In genomic region chr13:84654654-84655244, GRCh38 we compare ENCODE assay signal across 24 cellular contexts.
DNase-seq lines count a peak whose midpoint lies in the region; ATAC-seq, FAIRE-seq and TF ChIP-seq lines count a peak whose summit lies in the region.
"Had no signal": no experiment of that assay in that cellular context is flagged by ENCODE, and none has a peak within 500 bp of the region (broad histone marks: within the 10 kb centered on the region; RNA-seq: fewer than 3 reads in every experiment).

No MANE protein-coding gene starts in this region.

- CTCF ChIA-PET in WTC11 (lab: Charles Lee): no interaction called here

- H3K79me2 ChIP-seq in mesendoderm (ENCODE audit: control insufficient read depth, insufficient read depth, low read length): no peaks in the 10 kb centered on the region

- H3K4me3 ChIP-seq in mesendoderm (ENCODE audit: low read length): no peak overlapping the region
- H3K4me3 ChIP-seq: adrenal gland, vagina had no signal

- H3K4me2 ChIP-seq in mesendoderm (ENCODE audit: low read length): no peak overlapping the region

- H3K9ac ChIP-seq in mesendoderm (ENCODE audit: low read length): no peak overlapping the region

- peaks cover 6% of the 10 kb centered on the region; the same call in 1 of the 2 replicates for H3K27me3 Mint-ChIP-seq in WTC11 (ENCODE audit: low read depth)
- H3K27me3 Mint-ChIP-seq: activated CD4-positive, alpha-beta T cell treated with anti-CD3 and anti-CD28 coated beads for 36 hours; activated T-cell treated with anti-CD3 and anti-CD28 coated beads, Interleukin-2, amount 50 U/mL, for 24 hours; T-cell had no signal

- POLR2A ChIA-PET in WTC11 (lab: Charles Lee): interaction anchor here (0.6 kb wide), 1 partner anchor 18 kb away, joined by 5 read pairs; no protein-coding TSS in a partner anchor

- H4K5ac ChIP-seq in mesendoderm (ENCODE audit: low read length): no peak overlapping the region

- H3K9me3 Mint-ChIP-seq in WTC11: peaks cover 45% of the 10 kb centered on the region
- H3K9me3 Mint-ChIP-seq: activated T-cell treated with anti-CD3 and anti-CD28 coated beads, Interleukin-2, amount 50 U/mL, for 24 hours; stimulated activated effector memory CD8-positive, alpha-beta T cell treated with anti-CD3 and anti-CD28 coated beads, Interleukin-12 subunit alpha, Interleukin-12 subunit beta, amount 100 ng/mL, for 72 hours had no signal

- H2BK5ac ChIP-seq in mesendoderm (ENCODE audit: low read length): no peak overlapping the region

- no peak for TF ChIP-seq CTCF in WTC11 (IDR thresholded peaks at IDR 0.05)

- H3K18ac ChIP-seq in mesendoderm (ENCODE audit: low read length): no peak overlapping the region

- H3K27ac ChIP-seq in mesendoderm (ENCODE audit: low read depth, low read length): peak overlapping the region; percentile 28
- H3K27ac ChIP-seq: adrenal gland, vagina had no signal

- no peak overlapping the region for H4K8ac ChIP-seq in mesendoderm (ENCODE audit: low read depth, low read length)

- no peak overlapping the region for H3K56ac ChIP-seq in mesendoderm (ENCODE audit: low read length)

- no peaks in the 10 kb centered on the region for H3K79me1 ChIP-seq in mesendoderm (ENCODE audit: low read length)

- H2AK5ac ChIP-seq in mesendoderm (ENCODE audit: low read length): no peak overlapping the region

- H3K4me1 ChIP-seq in mesendoderm (ENCODE audit: control insufficient read depth, low read depth, low read length): no peaks in the 10 kb centered on the region
- H3K4me1 ChIP-seq: adrenal gland, vagina had no signal

- no peak overlapping the region for H2BK15ac ChIP-seq in mesendoderm (replicated peaks; ENCODE audit: low read depth)

- DNase-seq in GM12891 (ENCODE audit: insufficient read length, low spot score) (no peak), WTC11 (ENCODE audit: low spot score) (peak; percentile 32), mesendoderm (peak; percentile 51), NCI-H1092 (lab: John Stamatoyannopoulos, UW) (no peak)
- DNase-seq: activated CD4-positive, alpha-beta T cell treated with anti-CD3 and anti-CD28 coated beads for 36 hours; activated CD8-positive, alpha-beta memory T cell treated with anti-CD3 and anti-CD28 coated beads for 24 hours; activated T-cell treated with anti-CD3 and anti-CD28 coated beads, Interleukin-2, amount 50 U/mL, for 24 hours; adrenal gland; CD8-positive, alpha-beta T cell; cortex of kidney; DMS53; GF-D8; NCI-H1694; NCI-H2227 treated with DMSO at 0.1 percent for 48 hours; NCI-H774; PC-3; stimulated activated CD4-positive, alpha-beta T cell treated with anti-CD3 and anti-CD28 coated beads, Interleukin-2, amount 100 ng/mL, for 24 hours; T-cell had no signal

- no peak for TF ChIP-seq POLR2A in GM12891 (IDR thresholded peaks at IDR 0.05; ENCODE audit: low read depth, low read length)

- FAIRE-seq in GM12891 (lab: Jason Lieb, UNC): no peak
- FAIRE-seq: small intestine had no signal

- H3K4ac ChIP-seq in mesendoderm (ENCODE audit: low read depth, low read length): no peak overlapping the region

- no CpG with 5 or more reads among the region's 4 CpGs for WGBS in mesendoderm (ENCODE audit: extremely low coverage, insufficient coverage, low lambda C conversion rate)

- H3K27me3 ChIP-seq in mesendoderm (ENCODE audit: insufficient read depth, low read length, poor library complexity): no peaks in the 10 kb centered on the region
- H3K27me3 ChIP-seq: adrenal gland, vagina had no signal

- H3K4me1 Mint-ChIP-seq in WTC11: peaks cover 78% of the 10 kb centered on the region
- H3K4me1 Mint-ChIP-seq: activated CD4-positive, alpha-beta T cell treated with anti-CD3 and anti-CD28 coated beads for 36 hours; stimulated activated effector memory CD8-positive, alpha-beta T cell treated with anti-CD3 and anti-CD28 coated beads, Interleukin-12 subunit alpha, Interleukin-12 subunit beta, amount 100 ng/mL, for 72 hours; T-cell had no signal

- peaks cover 46% of the 10 kb centered on the region for H3K36me3 Mint-ChIP-seq in WTC11
- H3K36me3 Mint-ChIP-seq: CD8-positive, alpha-beta T cell; stimulated activated effector memory CD8-positive, alpha-beta T cell treated with anti-CD3 and anti-CD28 coated beads, Interleukin-12 subunit alpha, Interleukin-12 subunit beta, amount 100 ng/mL, for 72 hours; T-cell had no signal

- H3K36me3 ChIP-seq in mesendoderm (ENCODE audit: control insufficient read depth, insufficient read depth, low read length): no peaks in the 10 kb centered on the region
- H3K36me3 ChIP-seq: adrenal gland, vagina had no signal

- H3K27ac Mint-ChIP-seq in WTC11: peak overlapping the region; percentile 98
- H3K27ac Mint-ChIP-seq: activated CD4-positive, alpha-beta T cell treated with anti-CD3 and anti-CD28 coated beads for 36 hours; activated T-cell treated with anti-CD3 and anti-CD28 coated beads, Interleukin-2, amount 50 U/mL, for 24 hours; CD8-positive, alpha-beta T cell; stimulated activated effector memory CD8-positive, alpha-beta T cell treated with anti-CD3 and anti-CD28 coated beads, Interleukin-12 subunit alpha, Interleukin-12 subunit beta, amount 100 ng/mL, for 72 hours; T-cell had no signal

- peak; percentile 69 for ATAC-seq in HG03432 (IDR thresholded peaks at IDR 0.05; ENCODE audit: unreplicated experiment)
- peak; percentile 90 for ATAC-seq in WTC11
- no peak for ATAC-seq in GM21528 (IDR thresholded peaks at IDR 0.05; ENCODE audit: low FRiP score, unreplicated experiment)
- ATAC-seq in HG02588 (IDR thresholded peaks at IDR 0.05; ENCODE audit: unreplicated experiment): no peak
- ATAC-seq: activated CD4-positive, alpha-beta T cell treated with anti-CD3 and anti-CD28 coated beads for 36 hours; CD8-positive, alpha-beta T cell; PC-3; T-cell had no signal

- H2BK120ac ChIP-seq in mesendoderm (ENCODE audit: low read depth, low read length): no peak overlapping the region

- H3K23ac ChIP-seq in mesendoderm (ENCODE audit: low read length): no peak overlapping the region

- H3K4me3 Mint-ChIP-seq in WTC11: no peak overlapping the region
- H3K4me3 Mint-ChIP-seq: activated CD4-positive, alpha-beta T cell treated with anti-CD3 and anti-CD28 coated beads for 36 hours; activated T-cell treated with anti-CD3 and anti-CD28 coated beads, Interleukin-2, amount 50 U/mL, for 24 hours; CD8-positive, alpha-beta T cell; stimulated activated effector memory CD8-positive, alpha-beta T cell treated with anti-CD3 and anti-CD28 coated beads, Interleukin-12 subunit alpha, Interleukin-12 subunit beta, amount 100 ng/mL, for 72 hours; T-cell had no signal

TF ChIP-seq in GM12891, 5 proteins besides CTCF, POLR2A, EP300 and RAD21:
- TF ChIP-seq SPI1 (IDR thresholded peaks at IDR 0.05; ENCODE audit: low read depth, low read length) (no peak), PAX5 (IDR thresholded peaks at IDR 0.05; ENCODE audit: insufficient read depth, low read length, severe bottlenecking) (peak; percentile 82)
TF ChIP-seq in GM12891: peak in this region for 1.

TF ChIP-seq in WTC11, 78 proteins besides CTCF, POLR2A, EP300 and RAD21:
- no peak for TF ChIP-seq ATF2 (CRISPR knock-in tag; IDR thresholded peaks at IDR 0.05; ENCODE audit: borderline replicate concordance, low read depth)
- TF ChIP-seq NFE2L1 (CRISPR knock-in tag; IDR thresholded peaks at IDR 0.05): 0 out of 2 replicates have a peak, but pooled peaks have one; percentile 24
- 0 out of 2 replicates have a peak, but pooled peaks have one; percentile 11 for TF ChIP-seq ZBTB21 (CRISPR knock-in tag; IDR thresholded peaks at IDR 0.05; ENCODE audit: borderline replicate concordance)
- peak; percentile 68 for TF ChIP-seq ZNF423 (CRISPR knock-in tag; IDR thresholded peaks at IDR 0.05)
- TF ChIP-seq NR3C1 (CRISPR knock-in tag; conservative IDR thresholded peaks at IDR 0.05; ENCODE audit: low read depth): no peak
- peak; percentile 66; the same call in 1 of the 2 replicates for TF ChIP-seq ZNF425 (CRISPR knock-in tag; conservative IDR thresholded peaks at IDR 0.05)
- peak; percentile 80; the same call in 1 of the 2 replicates for TF ChIP-seq TEAD1 (CRISPR knock-in tag; IDR thresholded peaks at IDR 0.05)
- 0 out of 2 replicates have a peak, but pooled peaks have one; percentile 17 for TF ChIP-seq SP1 (CRISPR knock-in tag; conservative IDR thresholded peaks at IDR 0.05)
- TF ChIP-seq ZNF121 (CRISPR knock-in tag; IDR thresholded peaks at IDR 0.05): no peak
- TF ChIP-seq SOX15 (CRISPR knock-in tag; IDR thresholded peaks at IDR 0.05): no peak

Comparison
In these comparisons a context has a peak if more than half of its experiments do, and no peak if none do; other contexts are left out.
1. DNase-seq: peak in WTC11 (single experiment) and mesendoderm (single experiment); none in GM12891 (single experiment) and NCI-H1092 (single experiment).
2. ATAC-seq: peak in HG03432 (single experiment) and WTC11 (single experiment); none in GM21528 (single experiment) and HG02588 (single experiment).